7 cellular contexts compared by ENCODE assay signal in the genomic region with DNA sequence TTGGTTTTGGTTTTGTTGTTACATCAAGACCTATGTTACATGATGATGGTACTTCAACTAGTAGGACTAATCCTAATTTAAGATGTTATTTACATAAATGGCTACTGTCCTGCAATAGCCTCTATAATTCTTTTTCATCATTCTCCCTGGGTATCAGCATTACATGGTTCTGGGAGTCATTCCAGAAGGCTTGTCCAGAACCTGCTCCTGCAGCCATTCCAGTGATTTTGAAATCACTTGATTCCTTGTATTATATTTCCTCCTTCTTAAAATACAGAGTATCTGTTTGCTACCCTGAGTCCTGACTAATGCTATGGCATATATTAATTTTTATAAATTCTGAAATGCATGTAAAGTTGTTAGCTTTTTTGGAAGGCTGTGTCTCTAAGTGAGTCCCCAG.
"Had no signal": no experiment of that assay in that cellular context is flagged by ENCODE, and none has a peak within 500 bp of the region (broad histone marks: within the 10 kb centered on the region; RNA-seq: fewer than 3 reads in every experiment).

No MANE protein-coding gene starts in this region.

- ATAC-seq: GM23338, HCT116, HepG2 had no signal

- DNase-seq: H9, HFFc6, KBM-7 had no signal

- H3K27ac ChIP-seq: HL-60 had no signal

- H3K4me3 ChIP-seq: GM23338 had no signal
